Comparison of ENCODE assay signal across 9 cellular contexts in genomic region chr12:6612247-6612646, GRCh38. TPM values are rescaled to one million over a fixed set of nuclear protein-coding genes. Genes with fewer than 3 reads are reported as not detected.
DNase-seq lines count a peak whose midpoint lies in the region; ATAC-seq and TF ChIP-seq lines count a peak whose summit lies in the region.
"Had no signal": no experiment of that assay in that cellular context is flagged by ENCODE, and none has a peak within 500 bp of the region (broad histone marks: within the 10 kb centered on the region; RNA-seq: fewer than 3 reads in every experiment).

No MANE protein-coding gene starts in this region.

- no peaks in the 10 kb centered on the region for H3K27me3 Mint-ChIP-seq in activated naive CD8-positive, alpha-beta T cell treated with anti-CD3 and anti-CD28 coated beads, Interleukin-2, amount 10 ng/mL, durations not matched to agents 7 days and 5 days
- H3K27me3 Mint-ChIP-seq in mesothelial cell of epicardium (ENCODE audit: low read depth) = no peaks in the 10 kb centered on the region

- peaks cover 0 to 39% of the 10 kb centered on the region in 2 donors for H3K4me1 ChIP-seq in right atrium auricular region
- peaks cover 8 to 9% of the 10 kb centered on the region in 2 donors for H3K4me1 ChIP-seq in uterus

- no peak for TF ChIP-seq POLR2A in uterus (IDR thresholded peaks at IDR 0.05)

- H3K27ac Mint-ChIP-seq in activated naive CD8-positive, alpha-beta T cell treated with anti-CD3 and anti-CD28 coated beads, Interleukin-2, amount 10 ng/mL, durations not matched to agents 7 days and 5 days = peak overlapping the region; percentile 87
- H3K27ac Mint-ChIP-seq in mesothelial cell of epicardium = peak overlapping the region; percentile 78

- DNase-seq in right atrium auricular region (ENCODE audit: low spot score) (no peak), Right ventricle myocardium superior (no peak), mesothelial cell of epicardium (ENCODE audit: low spot score in 2 of 2, unreplicated experiment in 2 of 2) (no peak), uterus (peak; percentile 28), GM19240 (ENCODE audit: insufficient read length, low spot score) (no peak), posterior cingulate gyrus (no peak)
- peak; percentile 45 for DNase-seq in activated naive CD8-positive, alpha-beta T cell treated with anti-CD3 and anti-CD28 coated beads, Interleukin-2, amount 10 ng/mL, durations not matched to agents 7 days and 5 days

- H3K4me3 Mint-ChIP-seq in activated naive CD8-positive, alpha-beta T cell treated with anti-CD3 and anti-CD28 coated beads, Interleukin-2, amount 10 ng/mL, durations not matched to agents 7 days and 5 days = peak overlapping the region; percentile 74
- H3K4me3 Mint-ChIP-seq in mesothelial cell of epicardium = no peak overlapping the region

- H3K36me3 ChIP-seq in right atrium auricular region (no peaks in the 10 kb centered on the region), uterus (no peaks in the 10 kb centered on the region)
- H3K36me3 ChIP-seq: neutrophil had no signal

- no peaks in the 10 kb centered on the region for H3K9me3 Mint-ChIP-seq in activated naive CD8-positive, alpha-beta T cell treated with anti-CD3 and anti-CD28 coated beads, Interleukin-2, amount 10 ng/mL, durations not matched to agents 7 days and 5 days
- H3K9me3 Mint-ChIP-seq in mesothelial cell of epicardium = no peaks in the 10 kb centered on the region

- peak overlapping the region; percentile 87 to 98 for H3K27ac ChIP-seq in right atrium auricular region
- H3K27ac ChIP-seq in uterus = peak overlapping the region; percentile 90 to 95
- H3K27ac ChIP-seq: neutrophil had no signal

- peaks cover 43% of the 10 kb centered on the region for H3K4me1 Mint-ChIP-seq in activated naive CD8-positive, alpha-beta T cell treated with anti-CD3 and anti-CD28 coated beads, Interleukin-2, amount 10 ng/mL, durations not matched to agents 7 days and 5 days
- peaks cover 36% of the 10 kb centered on the region for H3K4me1 Mint-ChIP-seq in mesothelial cell of epicardium

- H3K27me3 ChIP-seq in right atrium auricular region (no peaks in the 10 kb centered on the region), uterus (no peaks in the 10 kb centered on the region)
- H3K27me3 ChIP-seq: neutrophil had no signal

- POLR2A ChIA-PET in activated naive CD8-positive, alpha-beta T cell treated with anti-CD3 and anti-CD28 coated beads, Interleukin-2, amount 10 ng/mL, durations not matched to agents 7 days and 5 days (lab: Charles Lee) = interaction anchor here (0.6 to 4.3 kb wide), 10 partner anchors 9 to 331 kb away, joined by 4 to 28 read pairs (median 8); partner anchors contain the start of genes C12orf57, CDCA3, GAPDH and LPAR5

- TF ChIP-seq CTCF in right atrium auricular region (IDR thresholded peaks at IDR 0.05) (no peak), mesothelial cell of epicardium (IDR thresholded peaks at IDR 0.05; ENCODE audit: unreplicated experiment) (no peak), uterus (IDR thresholded peaks at IDR 0.05) (no peak)

- H3K4me3 ChIP-seq in right atrium auricular region (no peak overlapping the region), uterus (no peak overlapping the region)

- H3K9me3 ChIP-seq in right atrium auricular region = no peaks in the 10 kb centered on the region
- no peaks in the 10 kb centered on the region for H3K9me3 ChIP-seq in uterus
- H3K9me3 ChIP-seq: neutrophil had no signal

- intact Hi-C loops in Right ventricle myocardium superior (cut with DNase I) = no loop called here
- intact Hi-C loops in uterus (cut with DNase I; ENCODE audit: low total_unique reads) = no loop called here
- intact Hi-C loops in posterior cingulate gyrus (cut with DNase I) = no loop called here

- H3K36me3 Mint-ChIP-seq in activated naive CD8-positive, alpha-beta T cell treated with anti-CD3 and anti-CD28 coated beads, Interleukin-2, amount 10 ng/mL, durations not matched to agents 7 days and 5 days = no peaks in the 10 kb centered on the region
- no peaks in the 10 kb centered on the region for H3K36me3 Mint-ChIP-seq in mesothelial cell of epicardium

- ATAC-seq in Right ventricle myocardium superior (ENCODE audit: poor library complexity) = no peak
- no peak for ATAC-seq in activated naive CD8-positive, alpha-beta T cell treated with anti-CD3 and anti-CD28 coated beads, Interleukin-2, amount 10 ng/mL, durations not matched to agents 7 days and 5 days (ENCODE audit: low read depth)
- ATAC-seq in GM18858 (IDR thresholded peaks at IDR 0.05; ENCODE audit: unreplicated experiment) = no peak

RNA-seq across cellular contexts. Expression of gene CHD4, which starts 5.1 kb away (rescaled TPM):
- 100 to 1,000 TPM; 150 to 192 TPM for total RNA-seq in right atrium auricular region
- 142 TPM for total RNA-seq in Right ventricle myocardium superior
- 100 to 1,000 TPM; 273 to 277 TPM for total RNA-seq in activated naive CD8-positive, alpha-beta T cell treated with anti-CD3 and anti-CD28 coated beads, Interleukin-2, amount 10 ng/mL, durations not matched to agents 7 days and 5 days
- 332 to 358 TPM (median 332 TPM) in 3 replicates for total RNA-seq in mesothelial cell of epicardium
- 100 to 1,000 TPM in 3 of 4 donors, 10 to 100 TPM in 1; 99.4 to 323 (median 247) TPM for total RNA-seq in uterus

RNA-seq across cellular contexts. Expression of gene LPAR5, which starts 23.5 kb away (rescaled TPM):
- total RNA-seq in right atrium auricular region (1 to 10 TPM; 1.6 to 3.7 TPM), Right ventricle myocardium superior (7.3 TPM), mesothelial cell of epicardium (1.3 to 1.7 TPM (median 1.3 TPM) in 3 replicates), uterus (1 to 10 TPM in 1 of 4 donors, under 1 TPM in 1, not detected in 2; 0.61 to 1.3 TPM)
- total RNA-seq in activated naive CD8-positive, alpha-beta T cell treated with anti-CD3 and anti-CD28 coated beads, Interleukin-2, amount 10 ng/mL, durations not matched to agents 7 days and 5 days = 10 to 100 TPM; 19.4 to 20.9 TPM

RNA-seq across cellular contexts. Expression of gene ACRBP, which starts 35.0 kb away (rescaled TPM):
- total RNA-seq in right atrium auricular region (under 1 TPM in 1 of 2 donors, not detected in 1; 0.43 TPM), Right ventricle myocardium superior (0.51 TPM), mesothelial cell of epicardium (2.7 to 3.7 TPM (median 3.5 TPM) in 3 replicates), uterus (1 to 10 TPM in 2 of 4 donors, under 1 TPM in 1, not detected in 1; 0.35 to 1.6 (median 1.5) TPM)
- total RNA-seq in activated naive CD8-positive, alpha-beta T cell treated with anti-CD3 and anti-CD28 coated beads, Interleukin-2, amount 10 ng/mL, durations not matched to agents 7 days and 5 days = 1 to 10 TPM; 8.0 to 8.8 TPM

RNA-seq across cellular contexts. Expression of gene NOP2, which starts 44.2 kb away (rescaled TPM):
- total RNA-seq in right atrium auricular region (10 to 100 TPM; 17.7 to 17.9 TPM), Right ventricle myocardium superior (14.8 TPM), mesothelial cell of epicardium (51.8 to 58.6 TPM (median 56.6 TPM) in 3 replicates), uterus (10 to 100 TPM in 2 of 4 donors, 1 to 10 TPM in 2; 4.1 to 47.6 (median 10.1) TPM)
- 10 to 100 TPM; 76.1 to 78.6 TPM for total RNA-seq in activated naive CD8-positive, alpha-beta T cell treated with anti-CD3 and anti-CD28 coated beads, Interleukin-2, amount 10 ng/mL, durations not matched to agents 7 days and 5 days

RNA-seq across cellular contexts. Expression of gene ING4, which starts 50.7 kb away (rescaled TPM):
- total RNA-seq in right atrium auricular region (10 to 100 TPM; 21.8 to 22.6 TPM), Right ventricle myocardium superior (25.3 TPM), mesothelial cell of epicardium (63.5 to 69.0 TPM (median 64.2 TPM) in 3 replicates), uterus (100 to 1,000 TPM in 1 of 4 donors, 10 to 100 TPM in 3; 25.2 to 180 (median 62.0) TPM)
- total RNA-seq in activated naive CD8-positive, alpha-beta T cell treated with anti-CD3 and anti-CD28 coated beads, Interleukin-2, amount 10 ng/mL, durations not matched to agents 7 days and 5 days = 10 to 100 TPM; 46.9 to 49.3 TPM

Comparison
In these comparisons a context has a peak if more than half of its experiments do, and no peak if none do; other contexts are left out.
1. DNase-seq: peak in activated naive CD8-positive, alpha-beta T cell treated with anti-CD3 and anti-CD28 coated beads, Interleukin-2, amount 10 ng/mL, durations not matched to agents 7 days and 5 days (single experiment) and uterus (2 of 2); none in right atrium auricular region (single experiment), Right ventricle myocardium superior (single experiment), mesothelial cell of epicardium (0 of 2), GM19240 (single experiment) and posterior cingulate gyrus (0 of 10).